Comparison of ENCODE assay signal across 15 cellular contexts in genomic region chr3:89179355-89179997, GRCh38.
DNase-seq lines count a peak whose midpoint lies in the region; ATAC-seq, FAIRE-seq and TF ChIP-seq lines count a peak whose summit lies in the region.
"Had no signal": no experiment of that assay in that cellular context is flagged by ENCODE, and none has a peak within 500 bp of the region (broad histone marks: within the 10 kb centered on the region; RNA-seq: fewer than 3 reads in every experiment).

No MANE protein-coding gene starts in this region.

- no peaks in the 10 kb centered on the region for H3K36me3 ChIP-seq in kidney epithelial cell (ENCODE audit: control insufficient read depth, insufficient read depth, low read length)

- H3K27me3 ChIP-seq in kidney epithelial cell (ENCODE audit: control insufficient read depth, insufficient read depth, low read length): no peaks in the 10 kb centered on the region

- ATAC-seq in GM18505 (IDR thresholded peaks at IDR 0.05; ENCODE audit: unreplicated experiment): peak; percentile 68
- ATAC-seq in HG02970 (IDR thresholded peaks at IDR 0.05; ENCODE audit: low FRiP score, unreplicated experiment): peak; percentile 63
- ATAC-seq in activated CD8-positive, alpha-beta T cell treated with anti-CD3 and anti-CD28 coated beads, Interleukin-2, amount 10 ng/mL, durations not matched to agents 7 days and 5 days: no peak
- ATAC-seq: T-cell had no signal

- no peaks in the 10 kb centered on the region for H3K36me3 Mint-ChIP-seq in activated CD8-positive, alpha-beta T cell treated with anti-CD3 and anti-CD28 coated beads, Interleukin-2, amount 10 ng/mL, durations not matched to agents 7 days and 5 days (ENCODE audit: low read depth)
- H3K36me3 Mint-ChIP-seq: T-cell had no signal

- no peak overlapping the region for H3K4me3 Mint-ChIP-seq in activated CD8-positive, alpha-beta T cell treated with anti-CD3 and anti-CD28 coated beads, Interleukin-2, amount 10 ng/mL, durations not matched to agents 7 days and 5 days
- H3K4me3 Mint-ChIP-seq: dendritic cell treated with granulocyte-macrophage colony-stimulating factor and Interleukin-4, amounts not matched to agents 40 ng/mL and 50 ng/mL, for 4 days; T-cell had no signal

- no peak for TF ChIP-seq CTCF in kidney epithelial cell (IDR thresholded peaks at IDR 0.05; ENCODE audit: insufficient read depth, low read length, poor library complexity, severe bottlenecking)
- no peak for TF ChIP-seq CTCF in lower leg skin (IDR thresholded peaks at IDR 0.05)

- no peak overlapping the region for H3K27ac Mint-ChIP-seq in activated CD8-positive, alpha-beta T cell treated with anti-CD3 and anti-CD28 coated beads, Interleukin-2, amount 10 ng/mL, durations not matched to agents 7 days and 5 days
- H3K27ac Mint-ChIP-seq: dendritic cell treated with granulocyte-macrophage colony-stimulating factor and Interleukin-4, amounts not matched to agents 40 ng/mL and 50 ng/mL, for 4 days; T-cell had no signal

- intact Hi-C loops in lower leg skin (cut with DNase I; ENCODE audit: low total_unique reads): no loop called here

- in situ Hi-C loops in SK-MEL-5 (cut with HindIII; ENCODE audit: low pct_unique_long_range_greater_than_20kb, low sequenced_read_pairs): no loop called here

- POLR2A ChIA-PET in activated CD8-positive, alpha-beta T cell treated with anti-CD3 and anti-CD28 coated beads, Interleukin-2, amount 10 ng/mL, durations not matched to agents 7 days and 5 days (lab: Charles Lee): no interaction called here

- H3K4me1 Mint-ChIP-seq in activated CD8-positive, alpha-beta T cell treated with anti-CD3 and anti-CD28 coated beads, Interleukin-2, amount 10 ng/mL, durations not matched to agents 7 days and 5 days (ENCODE audit: low read depth): no peaks in the 10 kb centered on the region
- H3K4me1 Mint-ChIP-seq: T-cell had no signal

- peaks cover 6% of the 10 kb centered on the region for H3K9me3 Mint-ChIP-seq in activated CD8-positive, alpha-beta T cell treated with anti-CD3 and anti-CD28 coated beads, Interleukin-2, amount 10 ng/mL, durations not matched to agents 7 days and 5 days (ENCODE audit: insufficient read depth)
- H3K9me3 Mint-ChIP-seq: dendritic cell treated with granulocyte-macrophage colony-stimulating factor and Interleukin-4, amounts not matched to agents 40 ng/mL and 50 ng/mL, for 4 days had no signal

- 27 to 41% methylated on average over 3 of the region's 3 CpGs for WGBS in lower leg skin, 2 donors

- FAIRE-seq in frontal cortex (lab: Jason Lieb, UNC): no peak

- H3K4me3 ChIP-seq in kidney epithelial cell (ENCODE audit: low read depth, low read length) (no peak overlapping the region), lower leg skin (ENCODE audit: low read depth, poor library complexity, severe bottlenecking) (no peak overlapping the region)

- no peak for TF ChIP-seq POLR2A in GM18505 (IDR thresholded peaks at IDR 0.05; ENCODE audit: borderline replicate concordance, extremely low read depth, insufficient read depth, insufficient read length)
- no peak for TF ChIP-seq POLR2A in lower leg skin (IDR thresholded peaks at IDR 0.05)

- peak; percentile 80 for DNase-seq in SK-MEL-5 (ENCODE audit: low read depth, low spot score)
- peak; percentile 9 for DNase-seq in kidney epithelial cell (ENCODE audit: low read depth)
- DNase-seq in frontal cortex (ENCODE audit: low spot score in 2 of 2): no peak
- DNase-seq in lower leg skin (ENCODE audit: low spot score in 2 of 2): no peak
- DNase-seq in pons (ENCODE audit: low spot score): no peak
- DNase-seq in activated CD8-positive, alpha-beta T cell treated with anti-CD3 and anti-CD28 coated beads, Interleukin-2, amount 10 ng/mL, durations not matched to agents 7 days and 5 days: no peak
- DNase-seq: activated CD8-positive, alpha-beta memory T cell treated with anti-CD3 and anti-CD28 coated beads, Interleukin-2, amount 50 U/mL, for 48 hours; COR-L47; kidney glomerular epithelial cell; NCI-H2081 treated with DMSO at 0.1 percent for 48 hours; stimulated activated CD8-positive, alpha-beta memory T cell treated with anti-CD3 and anti-CD28 coated beads, Interleukin-4, amount 100 ng/mL, for 48 hours; T-cell had no signal

- H3K27me3 Mint-ChIP-seq in activated CD8-positive, alpha-beta T cell treated with anti-CD3 and anti-CD28 coated beads, Interleukin-2, amount 10 ng/mL, durations not matched to agents 7 days and 5 days (ENCODE audit: low read depth): no peaks in the 10 kb centered on the region
- H3K27me3 Mint-ChIP-seq: dendritic cell treated with granulocyte-macrophage colony-stimulating factor and Interleukin-4, amounts not matched to agents 40 ng/mL and 50 ng/mL, for 4 days; T-cell had no signal

- CTCF ChIA-PET in activated CD8-positive, alpha-beta T cell treated with anti-CD3 and anti-CD28 coated beads, Interleukin-2, amount 10 ng/mL, durations not matched to agents 7 days and 5 days (lab: Charles Lee): no interaction called here

Comparison
In these comparisons a context has a peak if more than half of its experiments do, and no peak if none do; other contexts are left out.
1. DNase-seq: peak in SK-MEL-5 (single experiment) and kidney epithelial cell (single experiment); none in frontal cortex (0 of 2), lower leg skin (0 of 2), pons (single experiment) and activated CD8-positive, alpha-beta T cell treated with anti-CD3 and anti-CD28 coated beads, Interleukin-2, amount 10 ng/mL, durations not matched to agents 7 days and 5 days (single experiment).